In the genomic region with DNA sequence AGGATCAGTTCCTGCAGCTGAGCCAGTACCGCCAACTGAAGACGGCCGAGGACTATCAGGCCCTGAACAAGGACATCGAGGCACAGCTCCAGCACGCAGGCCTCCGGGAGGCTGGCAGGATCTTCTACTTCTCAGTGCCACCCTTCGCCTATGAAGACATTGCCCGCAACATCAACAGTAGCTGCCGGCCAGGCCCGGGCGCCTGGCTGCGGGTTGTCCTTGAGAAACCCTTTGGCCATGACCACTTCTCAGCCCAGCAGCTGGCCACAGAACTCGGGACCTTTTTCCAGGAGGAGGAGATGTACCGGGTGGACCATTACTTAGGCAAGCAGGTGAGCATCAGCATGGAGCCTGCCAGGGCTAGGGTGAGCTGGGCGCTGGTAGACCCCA, we compare ENCODE assay signal across 1 cellular context.
TF ChIP-seq lines count a peak whose summit lies in the region.

No MANE protein-coding gene starts in this region.

TF ChIP-seq in K562, 482 proteins besides CTCF, POLR2A, EP300 and RAD21:
- 0 out of 2 replicates have a peak, but pooled peaks have one; percentile 33 for TF ChIP-seq POLR2G (IDR thresholded peaks at IDR 0.05; ENCODE audit: low read depth, low read length)
- TF ChIP-seq SP1 (CRISPR knock-in tag; IDR thresholded peaks at IDR 0.05), result no peak
